ENCODE assay signal across 8 cellular contexts in genomic region chr11:119641991-119642745, GRCh38.
DNase-seq lines count a peak whose midpoint lies in the region; ATAC-seq, FAIRE-seq and TF ChIP-seq lines count a peak whose summit lies in the region.

No MANE protein-coding gene starts in this region.

- no peak for TF ChIP-seq POLR2A in GM12878 (IDR thresholded peaks at IDR 0.05; ENCODE audit: low read depth, low read length)
- TF ChIP-seq POLR2A in sigmoid colon (IDR thresholded peaks at IDR 0.05), result no peak

- no peaks in the 10 kb centered on the region for H3K9me3 ChIP-seq in cardiac muscle cell (ENCODE audit: low read depth)
- H3K9me3 ChIP-seq in GM12878 (replicated peaks; ENCODE audit: control insufficient read depth, insufficient read depth, low read length), result no peaks in the 10 kb centered on the region
- H3K9me3 ChIP-seq in sigmoid colon, result no peaks in the 10 kb centered on the region

- RAD21 ChIA-PET in GM12878 (lab: Charles Lee; ENCODE audit: unreplicated experiment), result interaction anchor here (0.7 to 4.2 kb wide), 5 partner anchors 87 to 466 kb away, joined by 3 to 12 read pairs (median 4); partner anchors contain the start of gene NECTIN1

- in situ Hi-C loops in GM12878 (cut with MboI), result no loop called here

- BruUV-seq in GM12878 (replicated peaks; lab: Mats Ljungman, UMichigan), result no TSS peak

- no peaks in the 10 kb centered on the region for H3K4me1 Mint-ChIP-seq in mesothelial cell of epicardium

- SMC1A ChIA-PET in GM12878 (lab: Charles Lee; ENCODE audit: uncharacterized antibody, unreplicated experiment), result interaction anchor here (0.6 to 1.2 kb wide), 4 partner anchors 9 to 464 kb away, joined by 3 to 4 read pairs (median 3); no protein-coding TSS in a partner anchor

- DNase-seq in cardiac muscle cell (ENCODE audit: low read depth in 1 of 2, low spot score in 1 of 2) (peak; percentile 28 to 31), left cardiac atrium (no peak), NCI-H1105 (lab: John Stamatoyannopoulos, UW) (peak; percentile 54), GM12878 (ENCODE audit: low read depth, low spot score) (no peak), mesothelial cell of epicardium (ENCODE audit: low spot score in 2 of 2, unreplicated experiment in 2 of 2) (no peak), sigmoid colon (no peak), GOT3 (lab: John Stamatoyannopoulos, UW) (no peak), SW 1271 (lab: John Stamatoyannopoulos, UW) (no peak)

- H3K36me3 ChIP-seq in cardiac muscle cell (no peaks in the 10 kb centered on the region), GM12878 (ENCODE audit: control insufficient read depth in 2 of 2, insufficient read depth in 2 of 2, low read length in 1 of 2) (no peaks in the 10 kb centered on the region), sigmoid colon (no peaks in the 10 kb centered on the region)

- no peaks in the 10 kb centered on the region for H3K36me3 Mint-ChIP-seq in mesothelial cell of epicardium

- H3K27me3 ChIP-seq in cardiac muscle cell, result no peaks in the 10 kb centered on the region
- peaks cover 3% of the 10 kb centered on the region in 2 experiments; a peak in 3 of 4 replicates for H3K27me3 ChIP-seq in GM12878 (replicated peaks in 1 of 2; ENCODE audit: control insufficient read depth in 2 of 2, insufficient read depth in 2 of 2, low read length in 1 of 2)
- H3K27me3 ChIP-seq in sigmoid colon, result peaks cover 0 to 3% (median 0%) of the 10 kb centered on the region in 3 donors

- 42% methylated on average over 11 of the region's 12 CpGs for WGBS in GM12878 (ENCODE audit: insufficient coverage, insufficient replicate concordance, low lambda C conversion rate, missing lambda C conversion rate)
- WGBS in sigmoid colon, 2 donors, result 49 to 73% methylated on average over 11 to 12 of the region's 12 CpGs

- no peak overlapping the region for H3K9ac ChIP-seq in GM12878 (ENCODE audit: control insufficient read depth, insufficient read depth, low read length)

- no peak overlapping the region for H3K4me2 ChIP-seq in GM12878 (ENCODE audit: control insufficient read depth, insufficient read depth)

- no peak for TF ChIP-seq EP300 in GM12878 (IDR thresholded peaks at IDR 0.05; ENCODE audit: borderline replicate concordance in 1 of 2, control insufficient read depth in 1 of 2, low read depth in 2 of 2, low read length in 2 of 2)
- no peak for TF ChIP-seq EP300 in sigmoid colon (IDR thresholded peaks at IDR 0.05)

- TF ChIP-seq CTCF in cardiac muscle cell (IDR thresholded peaks at IDR 0.05; ENCODE audit: low read depth, low read length), result peak; percentile 54
- TF ChIP-seq CTCF in GM12878 (IDR thresholded peaks at IDR 0.05 in 2 of 3, conservative IDR thresholded peaks at IDR 0.05 in 1 of 3; ENCODE audit: control insufficient read depth in 2 of 3, extremely low read depth in 1 of 3, insufficient read depth in 1 of 3, low read depth in 3 of 3, low read length in 3 of 3), result peak; percentile 63 to 75 (median 67)
- TF ChIP-seq CTCF in mesothelial cell of epicardium (IDR thresholded peaks at IDR 0.05; ENCODE audit: unreplicated experiment), result peak; percentile 46
- TF ChIP-seq CTCF in sigmoid colon (IDR thresholded peaks at IDR 0.05), result peak in 2 of 4 experiments; percentile 9 to 24

- FAIRE-seq in GM12878 (lab: Jason Lieb, UNC), result no peak

- H3K79me2 ChIP-seq in GM12878 (ENCODE audit: control insufficient read depth, insufficient read depth, low read length), result no peaks in the 10 kb centered on the region

- no peak overlapping the region for H3K27ac ChIP-seq in cardiac muscle cell
- H3K27ac ChIP-seq in GM12878 (ENCODE audit: control insufficient read depth, insufficient read depth), result no peak overlapping the region
- H3K27ac ChIP-seq in sigmoid colon, result no peak overlapping the region

- H4K20me1 ChIP-seq in GM12878 (ENCODE audit: control insufficient read depth, insufficient read depth), result no peaks in the 10 kb centered on the region

- peak; percentile 49 for TF ChIP-seq RAD21 in GM12878 (IDR thresholded peaks at IDR 0.05; ENCODE audit: insufficient read depth, low read depth, low read length)

- no peaks in the 10 kb centered on the region for H3K9me3 Mint-ChIP-seq in mesothelial cell of epicardium

- no peak overlapping the region for H2AFZ ChIP-seq in GM12878 (ENCODE audit: control insufficient read depth, low read depth, low read length)

- no peak overlapping the region for H3K27ac Mint-ChIP-seq in mesothelial cell of epicardium

- POLR2A ChIA-PET in GM12878 (lab: Charles Lee), result no interaction called here

- H3K4me3 Mint-ChIP-seq in mesothelial cell of epicardium, result no peak overlapping the region

- CTCF ChIA-PET in GM12878 (lab: Yijun Ruan, JAX), result interaction anchor here (0.6 to 4.0 kb wide), 14 partner anchors 12 to 1927 kb away, joined by 3 to 21 read pairs (median 3); partner anchors contain the start of gene NECTIN1

- H3K4me1 ChIP-seq in cardiac muscle cell (ENCODE audit: low read depth) (no peaks in the 10 kb centered on the region), GM12878 (ENCODE audit: control insufficient read depth, insufficient read depth, low read length) (no peaks in the 10 kb centered on the region), sigmoid colon (no peaks in the 10 kb centered on the region)

- intact Hi-C loops in left cardiac atrium (cut with DNase I), result no loop called here
- intact Hi-C loops in GM12878 (cut with micrococcal nuclease; ENCODE audit: unreplicated experiment), result loop anchor here (1.0 kb wide), 1 partner anchor 466 kb away; no protein-coding TSS in a partner anchor
- intact Hi-C loops in sigmoid colon (cut with DNase I), result no loop called here

- H3K27me3 Mint-ChIP-seq in mesothelial cell of epicardium (ENCODE audit: low read depth), result peaks cover 1% of the 10 kb centered on the region

- ATAC-seq in left cardiac atrium (no peak), GM12878 (peak; percentile 83)

- H3K4me3 ChIP-seq in cardiac muscle cell (no peak overlapping the region), GM12878 (no peak overlapping the region), sigmoid colon (no peak overlapping the region)

TF ChIP-seq in GM12878, 131 proteins besides CTCF, POLR2A, EP300 and RAD21:
- TF ChIP-seq ZNF24 (IDR thresholded peaks at IDR 0.05) (peak; percentile 77), SRF (IDR thresholded peaks at IDR 0.05; ENCODE audit: low read depth in 2 of 2, low read length in 2 of 2) (no peak), STAT3 (IDR thresholded peaks at IDR 0.05; ENCODE audit: low read depth, low read length) (no peak), JUND (IDR thresholded peaks at IDR 0.05; ENCODE audit: low read depth, low read length) (no peak), RBBP5 (conservative IDR thresholded peaks at IDR 0.05) (no peak), SMC3 (IDR thresholded peaks at IDR 0.05; ENCODE audit: borderline replicate concordance, low read length) (peak; percentile 49; the same call in 1 of the 2 replicates), RELB (IDR thresholded peaks at IDR 0.05; ENCODE audit: low read depth) (no peak)
- TF ChIP-seq, protein P1, sequence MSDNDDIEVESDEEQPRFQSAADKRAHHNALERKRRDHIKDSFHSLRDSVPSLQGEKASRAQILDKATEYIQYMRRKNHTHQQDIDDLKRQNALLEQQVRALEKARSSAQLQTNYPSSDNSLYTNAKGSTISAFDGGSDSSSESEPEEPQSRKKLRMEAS (IDR thresholded peaks at IDR 0.05; ENCODE audit: low read depth, low read length), result no peak
- TF ChIP-seq, protein P2, sequence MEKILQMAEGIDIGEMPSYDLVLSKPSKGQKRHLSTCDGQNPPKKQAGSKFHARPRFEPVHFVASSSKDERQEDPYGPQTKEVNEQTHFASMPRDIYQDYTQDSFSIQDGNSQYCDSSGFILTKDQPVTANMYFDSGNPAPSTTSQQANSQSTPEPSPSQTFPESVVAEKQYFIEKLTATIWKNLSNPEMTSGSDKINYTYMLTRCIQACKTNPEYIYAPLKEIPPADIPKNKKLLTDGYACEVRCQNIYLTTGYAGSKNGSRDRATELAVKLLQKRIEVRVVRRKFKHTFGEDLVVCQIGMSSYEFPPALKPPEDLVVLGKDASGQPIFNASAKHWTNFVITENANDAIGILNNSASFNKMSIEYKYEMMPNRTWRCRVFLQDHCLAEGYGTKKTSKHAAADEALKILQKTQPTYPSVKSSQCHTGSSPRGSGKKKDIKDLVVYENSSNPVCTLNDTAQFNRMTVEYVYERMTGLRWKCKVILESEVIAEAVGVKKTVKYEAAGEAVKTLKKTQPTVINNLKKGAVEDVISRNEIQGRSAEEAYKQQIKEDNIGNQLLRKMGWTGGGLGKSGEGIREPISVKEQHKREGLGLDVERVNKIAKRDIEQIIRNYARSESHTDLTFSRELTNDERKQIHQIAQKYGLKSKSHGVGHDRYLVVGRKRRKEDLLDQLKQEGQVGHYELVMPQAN (conservative IDR thresholded peaks at IDR 0.05), result no peak

Comparison
In these comparisons a context has a peak if more than half of its experiments do, and no peak if none do; other contexts are left out.
1. DNase-seq: peak in cardiac muscle cell (2 of 2) and NCI-H1105 (single experiment); none in left cardiac atrium (single experiment), GM12878 (single experiment), mesothelial cell of epicardium (0 of 2), sigmoid colon (single experiment), GOT3 (single experiment) and SW 1271 (0 of 2).